ENCODE assay signal across 22 cellular contexts in genomic region chr15:81777546-81777945, GRCh38.
"Had no signal": no experiment of that assay in that cellular context is flagged by ENCODE, and none has a peak within 500 bp of the region (broad histone marks: within the 10 kb centered on the region; RNA-seq: fewer than 3 reads in every experiment).

No MANE protein-coding gene starts in this region.

- H3K36me3 ChIP-seq: colonic mucosa, esophagus squamous epithelium, gastrocnemius medialis, heart left ventricle, left lung, lower lobe of right lung had no signal

- DNase-seq: cerebellar nuclear complex; colonic mucosa; cortex of kidney; dermis blood vessel endothelial cell; dorsolateral prefrontal cortex; effector CD4-positive, alpha-beta T cell; effector memory CD4-positive, alpha-beta T cell; esophagus squamous epithelium; foreskin fibroblast; foreskin melanocyte; gastrocnemius medialis; heart left ventricle; hypothalamus; immature natural killer cell; left cardiac atrium; left lung; left ventricle myocardium superior; lower lobe of right lung; mesendoderm; midbrain had no signal

- H3K4me2 ChIP-seq: hepatocyte had no signal

- H3K4me3 Mint-ChIP-seq: central memory CD8-positive, alpha-beta T cell; immature natural killer cell had no signal

- ATAC-seq: gastrocnemius medialis, heart left ventricle, left cardiac atrium, left lung, left ventricle myocardium superior, lower lobe of right lung had no signal

- H3K27ac ChIP-seq: colonic mucosa, dorsolateral prefrontal cortex, esophagus squamous epithelium, gastrocnemius medialis, heart left ventricle, hepatocyte, left lung, lower lobe of right lung had no signal

- H3K4me1 ChIP-seq: colonic mucosa, esophagus squamous epithelium, gastrocnemius medialis, heart left ventricle, left lung, lower lobe of right lung had no signal

- H3K4me1 Mint-ChIP-seq: central memory CD8-positive, alpha-beta T cell; immature natural killer cell had no signal

- H3K9me3 Mint-ChIP-seq: central memory CD8-positive, alpha-beta T cell had no signal

- H3K27me3 ChIP-seq: colonic mucosa, gastrocnemius medialis, heart left ventricle, hepatocyte, left lung had no signal

- H3K36me3 Mint-ChIP-seq: immature natural killer cell had no signal

- H3K79me2 ChIP-seq: hepatocyte had no signal

- H3K9me3 ChIP-seq: colonic mucosa, esophagus squamous epithelium, gastrocnemius medialis, heart left ventricle, left lung, lower lobe of right lung had no signal

- H3K4me3 ChIP-seq: colonic mucosa, dorsolateral prefrontal cortex, esophagus squamous epithelium, gastrocnemius medialis, heart left ventricle, hepatocyte, left lung, lower lobe of right lung had no signal

- H2AFZ ChIP-seq: hepatocyte had no signal

- H3K27ac Mint-ChIP-seq: immature natural killer cell had no signal
